ENCODE assay signal across 14 cellular contexts in genomic region chr4:16079046-16079445, GRCh38. TPM values are rescaled to one million over a fixed set of nuclear protein-coding genes. Genes with fewer than 3 reads are reported as not detected.
A peak's percentile ranks its signal among the peaks of the same experiment; 100 is the strongest.
DNase-seq lines count a peak whose midpoint lies in the region; ATAC-seq and TF ChIP-seq lines count a peak whose summit lies in the region.
"Had no signal": no experiment of that assay in that cellular context is flagged by ENCODE, and none has a peak within 500 bp of the region (broad histone marks: within the 10 kb centered on the region; RNA-seq: fewer than 3 reads in every experiment).

No MANE protein-coding gene starts in this region.

- H3K9me3 ChIP-seq in effector memory CD4-positive, alpha-beta T cell (ENCODE audit: control insufficient read depth, low read length) = no peaks in the 10 kb centered on the region
- H3K9me3 ChIP-seq in naive thymus-derived CD4-positive, alpha-beta T cell (ENCODE audit: control insufficient read depth in 2 of 3, low read length in 3 of 3) = no peaks in the 10 kb centered on the region
- H3K9me3 ChIP-seq: gastroesophageal sphincter had no signal

- TF ChIP-seq CTCF in activated CD8-positive, alpha-beta T cell treated with anti-CD3 and anti-CD28 coated beads for 36 hours (IDR thresholded peaks at IDR 0.05) = no peak

- peaks cover 18% of the 10 kb centered on the region for H3K4me1 Mint-ChIP-seq in activated CD8-positive, alpha-beta T cell treated with anti-CD3 and anti-CD28 coated beads for 36 hours (ENCODE audit: low read depth)
- H3K4me1 Mint-ChIP-seq in activated CD8-positive, alpha-beta T cell treated with anti-CD3 and anti-CD28 coated beads, Interleukin-2, amount 10 ng/mL, durations not matched to agents 7 days and 5 days (ENCODE audit: low read depth) = peaks cover 14% of the 10 kb centered on the region
- peaks cover 18 to 30% of the 10 kb centered on the region in 2 donors for H3K4me1 Mint-ChIP-seq in stimulated activated naive B cell treated with anti-CD40 and anti-IgM and Interleukin-4, amounts not matched to agents 10 μg/mL and 1 μg/mL and 100 μg/mL, for 72 hours
- H3K4me1 Mint-ChIP-seq in naive thymus-derived CD4-positive, alpha-beta T cell = peaks cover 10 to 20% (median 16%) of the 10 kb centered on the region in 7 donors

- DNase-seq in activated CD8-positive, alpha-beta T cell treated with anti-CD3 and anti-CD28 coated beads for 36 hours = peak; percentile 7
- DNase-seq in activated CD8-positive, alpha-beta T cell treated with anti-CD3 and anti-CD28 coated beads, Interleukin-2, amount 10 ng/mL, durations not matched to agents 7 days and 5 days = no peak
- DNase-seq in OCI-M1 (lab: John Stamatoyannopoulos, UW) = peak; percentile 4
- no peak for DNase-seq in stimulated activated naive B cell treated with anti-CD40 and anti-IgM and Interleukin-4, amounts not matched to agents 10 μg/mL and 1 μg/mL and 100 μg/mL, for 72 hours
- no peak for DNase-seq in effector memory CD4-positive, alpha-beta T cell
- DNase-seq in SIG-M5 treated with dmso at 0.1 percent for 504 hours (lab: John Stamatoyannopoulos, UW; ENCODE audit: unreplicated experiment) = no peak
- no peak for DNase-seq in naive thymus-derived CD4-positive, alpha-beta T cell
- DNase-seq: ACHN; activated naive CD4-positive, alpha-beta T cell treated with anti-CD3 and anti-CD28 coated beads, Interleukin-2, amount 50 U/mL, for 16 hours; NCI-H1105; nucleus accumbens; SW 1271 had no signal

- peaks cover 14% of the 10 kb centered on the region for H3K4me1 ChIP-seq in effector memory CD4-positive, alpha-beta T cell (ENCODE audit: control insufficient read depth, insufficient read depth, low read length, poor library complexity, severe bottlenecking)
- peaks cover 3 to 12% of the 10 kb centered on the region in 2 donors for H3K4me1 ChIP-seq in naive thymus-derived CD4-positive, alpha-beta T cell (ENCODE audit: control insufficient read depth in 2 of 2, insufficient read depth in 2 of 2, low read length in 2 of 2)

- H3K27ac ChIP-seq in effector memory CD4-positive, alpha-beta T cell (ENCODE audit: insufficient read depth, low read length, poor library complexity, severe bottlenecking) = no peak overlapping the region
- H3K27ac ChIP-seq in naive thymus-derived CD4-positive, alpha-beta T cell (ENCODE audit: low read depth, low read length) = no peak overlapping the region
- H3K27ac ChIP-seq: gastroesophageal sphincter had no signal

- H3K36me3 ChIP-seq in effector memory CD4-positive, alpha-beta T cell (ENCODE audit: control insufficient read depth, insufficient read depth, low read length) = no peaks in the 10 kb centered on the region
- no peaks in the 10 kb centered on the region for H3K36me3 ChIP-seq in naive thymus-derived CD4-positive, alpha-beta T cell (ENCODE audit: control insufficient read depth in 2 of 3, insufficient read depth in 3 of 3, low read length in 3 of 3)
- H3K36me3 ChIP-seq: gastroesophageal sphincter had no signal

- H3K27me3 ChIP-seq in effector memory CD4-positive, alpha-beta T cell (replicated peaks; ENCODE audit: control insufficient read depth, insufficient read depth, low read length, poor library complexity, severe bottlenecking) = peaks cover 24% of the 10 kb centered on the region
- peaks cover 0 to 6% of the 10 kb centered on the region in 2 donors for H3K27me3 ChIP-seq in naive thymus-derived CD4-positive, alpha-beta T cell (ENCODE audit: control insufficient read depth in 2 of 2, insufficient read depth in 2 of 2, low read length in 2 of 2)

- H3K4me3 Mint-ChIP-seq in activated CD8-positive, alpha-beta T cell treated with anti-CD3 and anti-CD28 coated beads for 36 hours = no peak overlapping the region
- H3K4me3 Mint-ChIP-seq in activated CD8-positive, alpha-beta T cell treated with anti-CD3 and anti-CD28 coated beads, Interleukin-2, amount 10 ng/mL, durations not matched to agents 7 days and 5 days = no peak overlapping the region
- no peak overlapping the region for H3K4me3 Mint-ChIP-seq in stimulated activated naive B cell treated with anti-CD40 and anti-IgM and Interleukin-4, amounts not matched to agents 10 μg/mL and 1 μg/mL and 100 μg/mL, for 72 hours
- no peak overlapping the region for H3K4me3 Mint-ChIP-seq in naive thymus-derived CD4-positive, alpha-beta T cell

- no peak overlapping the region for H3K27ac Mint-ChIP-seq in activated CD8-positive, alpha-beta T cell treated with anti-CD3 and anti-CD28 coated beads for 36 hours
- no peak overlapping the region for H3K27ac Mint-ChIP-seq in activated CD8-positive, alpha-beta T cell treated with anti-CD3 and anti-CD28 coated beads, Interleukin-2, amount 10 ng/mL, durations not matched to agents 7 days and 5 days
- peak overlapping the region; percentile 31 for H3K27ac Mint-ChIP-seq in stimulated activated naive B cell treated with anti-CD40 and anti-IgM and Interleukin-4, amounts not matched to agents 10 μg/mL and 1 μg/mL and 100 μg/mL, for 72 hours
- no peak overlapping the region for H3K27ac Mint-ChIP-seq in naive thymus-derived CD4-positive, alpha-beta T cell

- no peaks in the 10 kb centered on the region for H3K9me3 Mint-ChIP-seq in activated CD8-positive, alpha-beta T cell treated with anti-CD3 and anti-CD28 coated beads for 36 hours
- no peaks in the 10 kb centered on the region for H3K9me3 Mint-ChIP-seq in activated CD8-positive, alpha-beta T cell treated with anti-CD3 and anti-CD28 coated beads, Interleukin-2, amount 10 ng/mL, durations not matched to agents 7 days and 5 days (ENCODE audit: insufficient read depth)
- no peaks in the 10 kb centered on the region for H3K9me3 Mint-ChIP-seq in stimulated activated naive B cell treated with anti-CD40 and anti-IgM and Interleukin-4, amounts not matched to agents 10 μg/mL and 1 μg/mL and 100 μg/mL, for 72 hours
- H3K9me3 Mint-ChIP-seq in naive thymus-derived CD4-positive, alpha-beta T cell = no peaks in the 10 kb centered on the region

- CTCF ChIA-PET in activated CD8-positive, alpha-beta T cell treated with anti-CD3 and anti-CD28 coated beads for 36 hours (lab: Charles Lee) = interaction anchor here (1.7 kb wide), 1 partner anchor 186 kb away, joined by 7 read pairs; no protein-coding TSS in a partner anchor
- CTCF ChIA-PET in activated CD8-positive, alpha-beta T cell treated with anti-CD3 and anti-CD28 coated beads, Interleukin-2, amount 10 ng/mL, durations not matched to agents 7 days and 5 days (lab: Charles Lee) = interaction anchor here (1.0 to 1.2 kb wide), 2 partner anchors 127 to 186 kb away, joined by 3 read pairs; no protein-coding TSS in a partner anchor
- CTCF ChIA-PET in naive thymus-derived CD4-positive, alpha-beta T cell (lab: Charles Lee) = no interaction called here

- no peak for ATAC-seq in activated CD8-positive, alpha-beta T cell treated with anti-CD3 and anti-CD28 coated beads for 36 hours
- ATAC-seq in activated CD8-positive, alpha-beta T cell treated with anti-CD3 and anti-CD28 coated beads, Interleukin-2, amount 10 ng/mL, durations not matched to agents 7 days and 5 days = no peak
- peak; percentile 93 for ATAC-seq in HG02852 (IDR thresholded peaks at IDR 0.05; ENCODE audit: unreplicated experiment)
- ATAC-seq in stimulated activated naive B cell treated with anti-CD40 and anti-IgM and Interleukin-4, amounts not matched to agents 10 μg/mL and 1 μg/mL and 100 μg/mL, for 72 hours (replicated peaks) = peak; percentile 74 to 86
- no peak for ATAC-seq in naive thymus-derived CD4-positive, alpha-beta T cell
- ATAC-seq: gastroesophageal sphincter had no signal

- H3K4me3 ChIP-seq in effector memory CD4-positive, alpha-beta T cell (ENCODE audit: insufficient read depth, low read depth, low read length, poor library complexity, severe bottlenecking) = no peak overlapping the region
- no peak overlapping the region for H3K4me3 ChIP-seq in naive thymus-derived CD4-positive, alpha-beta T cell (ENCODE audit: low read length)
- H3K4me3 ChIP-seq: gastroesophageal sphincter had no signal

- H3K36me3 Mint-ChIP-seq in activated CD8-positive, alpha-beta T cell treated with anti-CD3 and anti-CD28 coated beads for 36 hours (ENCODE audit: low read depth) = no peaks in the 10 kb centered on the region
- peaks cover 2% of the 10 kb centered on the region for H3K36me3 Mint-ChIP-seq in activated CD8-positive, alpha-beta T cell treated with anti-CD3 and anti-CD28 coated beads, Interleukin-2, amount 10 ng/mL, durations not matched to agents 7 days and 5 days (ENCODE audit: low read depth)
- H3K36me3 Mint-ChIP-seq in stimulated activated naive B cell treated with anti-CD40 and anti-IgM and Interleukin-4, amounts not matched to agents 10 μg/mL and 1 μg/mL and 100 μg/mL, for 72 hours = no peaks in the 10 kb centered on the region
- H3K36me3 Mint-ChIP-seq in naive thymus-derived CD4-positive, alpha-beta T cell = no peaks in the 10 kb centered on the region

- intact Hi-C loops in activated CD8-positive, alpha-beta T cell treated with anti-CD3 and anti-CD28 coated beads for 36 hours (cut with micrococcal nuclease) = no loop called here
- intact Hi-C loops in naive thymus-derived CD4-positive, alpha-beta T cell (cut with micrococcal nuclease) = no loop called here

- POLR2A ChIA-PET in activated CD8-positive, alpha-beta T cell treated with anti-CD3 and anti-CD28 coated beads for 36 hours (lab: Charles Lee) = no interaction called here
- POLR2A ChIA-PET in activated CD8-positive, alpha-beta T cell treated with anti-CD3 and anti-CD28 coated beads, Interleukin-2, amount 10 ng/mL, durations not matched to agents 7 days and 5 days (lab: Charles Lee) = no interaction called here
- POLR2A ChIA-PET in naive thymus-derived CD4-positive, alpha-beta T cell (lab: Charles Lee) = no interaction called here

- peaks cover 47% of the 10 kb centered on the region for H3K27me3 Mint-ChIP-seq in activated CD8-positive, alpha-beta T cell treated with anti-CD3 and anti-CD28 coated beads for 36 hours
- peaks cover 47% of the 10 kb centered on the region for H3K27me3 Mint-ChIP-seq in activated CD8-positive, alpha-beta T cell treated with anti-CD3 and anti-CD28 coated beads, Interleukin-2, amount 10 ng/mL, durations not matched to agents 7 days and 5 days (ENCODE audit: low read depth)
- peaks cover 38 to 49% of the 10 kb centered on the region in 2 donors for H3K27me3 Mint-ChIP-seq in stimulated activated naive B cell treated with anti-CD40 and anti-IgM and Interleukin-4, amounts not matched to agents 10 μg/mL and 1 μg/mL and 100 μg/mL, for 72 hours
- H3K27me3 Mint-ChIP-seq in naive thymus-derived CD4-positive, alpha-beta T cell = peaks cover 48 to 67% (median 57%) of the 10 kb centered on the region in 5 donors

RNA-seq across cellular contexts. Expression of gene PROM1, which starts 4.8 kb away (rescaled TPM):
- total RNA-seq in activated CD8-positive, alpha-beta T cell treated with anti-CD3 and anti-CD28 coated beads for 36 hours = under 1 TPM in 1 of 2 experiments, not detected in 1; 0.22 TPM
- total RNA-seq in activated CD8-positive, alpha-beta T cell treated with anti-CD3 and anti-CD28 coated beads, Interleukin-2, amount 10 ng/mL, durations not matched to agents 7 days and 5 days = not detected
- 1 to 10 TPM in 1 of 5 experiments, under 1 TPM in 1, not detected in 3; 0.13 to 2.6 TPM for total RNA-seq in naive thymus-derived CD4-positive, alpha-beta T cell
- not detected for polyA plus RNA-seq in naive thymus-derived CD4-positive, alpha-beta T cell

Comparison
In these comparisons a context has a peak if more than half of its experiments do, and no peak if none do; other contexts are left out.
1. DNase-seq: peak in activated CD8-positive, alpha-beta T cell treated with anti-CD3 and anti-CD28 coated beads for 36 hours (single experiment) and OCI-M1 (single experiment); none in activated CD8-positive, alpha-beta T cell treated with anti-CD3 and anti-CD28 coated beads, Interleukin-2, amount 10 ng/mL, durations not matched to agents 7 days and 5 days (single experiment), stimulated activated naive B cell treated with anti-CD40 and anti-IgM and Interleukin-4, amounts not matched to agents 10 μg/mL and 1 μg/mL and 100 μg/mL, for 72 hours (single experiment), effector memory CD4-positive, alpha-beta T cell (0 of 3), SIG-M5 treated with dmso at 0.1 percent for 504 hours (single experiment) and naive thymus-derived CD4-positive, alpha-beta T cell (0 of 9).
2. ATAC-seq: peak in HG02852 (single experiment) and stimulated activated naive B cell treated with anti-CD40 and anti-IgM and Interleukin-4, amounts not matched to agents 10 μg/mL and 1 μg/mL and 100 μg/mL, for 72 hours (2 of 2); none in activated CD8-positive, alpha-beta T cell treated with anti-CD3 and anti-CD28 coated beads for 36 hours (single experiment), activated CD8-positive, alpha-beta T cell treated with anti-CD3 and anti-CD28 coated beads, Interleukin-2, amount 10 ng/mL, durations not matched to agents 7 days and 5 days (single experiment) and naive thymus-derived CD4-positive, alpha-beta T cell (single experiment).